Comparison of ENCODE assay signal across 8 cellular contexts in the genomic region with DNA sequence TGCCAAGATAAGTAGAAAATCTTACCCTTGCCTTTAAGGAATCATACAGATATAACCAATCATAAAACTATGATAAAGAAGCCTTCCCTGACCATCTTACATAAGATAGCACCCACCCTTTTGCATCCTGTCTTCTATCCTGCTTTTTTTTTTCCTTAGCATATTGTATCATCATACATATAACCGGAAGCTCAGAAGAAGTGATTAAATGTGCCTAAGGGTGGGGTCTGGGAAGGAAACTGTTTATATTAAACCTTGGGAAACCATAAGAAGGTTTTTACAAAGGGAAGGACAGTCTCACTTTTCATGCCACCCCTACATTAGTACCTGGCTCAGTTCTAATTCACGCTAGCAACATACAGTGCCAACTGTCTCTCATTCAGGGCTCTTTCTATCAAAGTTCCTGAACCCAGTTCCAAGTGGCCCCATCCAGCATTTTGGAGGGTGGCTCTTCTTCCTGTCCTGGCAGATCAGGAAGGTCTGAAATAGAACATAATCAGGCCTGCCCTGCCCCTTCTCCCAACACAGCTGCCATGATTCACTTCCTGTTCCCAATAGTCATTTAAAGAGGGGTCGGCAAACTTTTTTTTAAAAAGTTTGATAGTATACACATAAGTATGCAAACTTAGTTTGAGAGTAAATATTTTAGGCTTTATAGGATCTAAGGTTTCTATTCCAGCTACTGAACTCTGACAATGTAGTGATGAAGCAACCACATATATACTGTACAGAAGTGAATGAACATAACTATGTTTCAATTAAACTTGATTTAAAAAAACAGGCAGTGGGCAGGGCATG.
DNase-seq lines count a peak whose midpoint lies in the region; ATAC-seq and TF ChIP-seq lines count a peak whose summit lies in the region.
"Had no signal": no experiment of that assay in that cellular context is flagged by ENCODE, and none has a peak within 500 bp of the region (broad histone marks: within the 10 kb centered on the region; RNA-seq: fewer than 3 reads in every experiment).

No MANE protein-coding gene starts in this region.

- intact Hi-C loops in activated CD8-positive, alpha-beta T cell treated with anti-CD3 and anti-CD28 coated beads for 36 hours (cut with micrococcal nuclease) = no loop called here

- peaks cover 76% of the 10 kb centered on the region for H3K4me1 Mint-ChIP-seq in HFFc6 (ENCODE audit: low read depth)
- H3K4me1 Mint-ChIP-seq in activated CD8-positive, alpha-beta T cell treated with anti-CD3 and anti-CD28 coated beads for 36 hours (ENCODE audit: low read depth) = peaks cover 45% of the 10 kb centered on the region
- H3K4me1 Mint-ChIP-seq in glutamatergic neuron (ENCODE audit: low read depth, unreplicated experiment) = peaks cover 42% of the 10 kb centered on the region

- peaks cover 22% of the 10 kb centered on the region for H3K79me2 ChIP-seq in smooth muscle cell (ENCODE audit: low read depth)

- peaks cover 96% of the 10 kb centered on the region for H4K20me1 ChIP-seq in smooth muscle cell (ENCODE audit: low read depth)

- peaks cover 43% of the 10 kb centered on the region for H3K4me1 ChIP-seq in smooth muscle cell (ENCODE audit: low read depth)

- H3K9me3 Mint-ChIP-seq in HFFc6 = no peaks in the 10 kb centered on the region
- no peaks in the 10 kb centered on the region for H3K9me3 Mint-ChIP-seq in activated CD8-positive, alpha-beta T cell treated with anti-CD3 and anti-CD28 coated beads for 36 hours
- peaks cover 8% of the 10 kb centered on the region for H3K9me3 Mint-ChIP-seq in glutamatergic neuron (ENCODE audit: unreplicated experiment)

- H3K9me3 ChIP-seq in smooth muscle cell (replicated peaks; ENCODE audit: low read depth) = no peaks in the 10 kb centered on the region

- no peak for ATAC-seq in activated CD8-positive, alpha-beta T cell treated with anti-CD3 and anti-CD28 coated beads for 36 hours
- ATAC-seq: activated CD4-positive, CD25-positive, alpha-beta regulatory T cell treated with anti-CD3 and anti-CD28 coated beads, Interleukin-2, amount 50 U/mL, for 24 hours had no signal

- CTCF ChIA-PET in activated CD8-positive, alpha-beta T cell treated with anti-CD3 and anti-CD28 coated beads for 36 hours (lab: Charles Lee) = interaction anchor here (0.7 to 13.3 kb wide), 2 partner anchors 8 to 78 kb away, joined by 3 to 748 read pairs; no protein-coding TSS in a partner anchor

- POLR2A ChIA-PET in activated CD8-positive, alpha-beta T cell treated with anti-CD3 and anti-CD28 coated beads for 36 hours (lab: Charles Lee) = interaction anchor here (1.1 to 1.6 kb wide), 6 partner anchors 9 to 82 kb away, joined by 3 to 6 read pairs (median 4); no protein-coding TSS in a partner anchor

- TF ChIP-seq CTCF in HFFc6 (IDR thresholded peaks at IDR 0.05) = no peak
- no peak for TF ChIP-seq CTCF in activated CD8-positive, alpha-beta T cell treated with anti-CD3 and anti-CD28 coated beads for 36 hours (IDR thresholded peaks at IDR 0.05)
- TF ChIP-seq CTCF in glutamatergic neuron (IDR thresholded peaks at IDR 0.05; ENCODE audit: partially characterized antibody, unreplicated experiment) = no peak
- TF ChIP-seq CTCF in smooth muscle cell (IDR thresholded peaks at IDR 0.05; ENCODE audit: borderline replicate concordance, insufficient read depth, poor library complexity, severe bottlenecking) = no peak

- H2AFZ ChIP-seq in smooth muscle cell (ENCODE audit: low read depth) = no peak overlapping the region

- H3K4me3 Mint-ChIP-seq in HFFc6 (peak overlapping the region; percentile 74), glutamatergic neuron (ENCODE audit: unreplicated experiment) (peak overlapping the region; percentile 16)
- H3K4me3 Mint-ChIP-seq in activated CD8-positive, alpha-beta T cell treated with anti-CD3 and anti-CD28 coated beads for 36 hours = no peak overlapping the region

- peaks cover 33% of the 10 kb centered on the region for H3F3A ChIP-seq in smooth muscle cell (ENCODE audit: low read depth)

- no peaks in the 10 kb centered on the region for H3K36me3 ChIP-seq in smooth muscle cell (ENCODE audit: low read depth)

- peak overlapping the region; percentile 49 for H3K4me2 ChIP-seq in smooth muscle cell

- no peaks in the 10 kb centered on the region for H3K27me3 ChIP-seq in smooth muscle cell (ENCODE audit: low read depth)

- DNase-seq in HFFc6 (peak; percentile 57), glutamatergic neuron (no peak), smooth muscle cell (lab: John Stamatoyannopoulos, UW; ENCODE audit: unreplicated experiment) (no peak), NCI-H526 (lab: John Stamatoyannopoulos, UW) (no peak), islet precursor cell (no peak), NCI-H524 (lab: John Stamatoyannopoulos, UW) (no peak)
- no peak for DNase-seq in activated CD8-positive, alpha-beta T cell treated with anti-CD3 and anti-CD28 coated beads for 36 hours

- H3K4me3 ChIP-seq in smooth muscle cell = no peak overlapping the region

- H3K27ac ChIP-seq in smooth muscle cell (ENCODE audit: low read depth) = peak overlapping the region; percentile 87

- H3K27ac Mint-ChIP-seq in HFFc6 = peak overlapping the region; percentile 85
- H3K27ac Mint-ChIP-seq in activated CD8-positive, alpha-beta T cell treated with anti-CD3 and anti-CD28 coated beads for 36 hours = peak overlapping the region; percentile 6
- peak overlapping the region; percentile 40 for H3K27ac Mint-ChIP-seq in glutamatergic neuron (ENCODE audit: unreplicated experiment)

- WGBS in smooth muscle cell (ENCODE audit: low lambda C conversion rate) = 48% methylated on average over 3 of the region's 3 CpGs

- H3K27me3 Mint-ChIP-seq in HFFc6 (ENCODE audit: insufficient read depth) (peaks cover 1% of the 10 kb centered on the region; the same call in 1 of the 2 replicates), glutamatergic neuron (ENCODE audit: unreplicated experiment) (peaks cover 4% of the 10 kb centered on the region)
- H3K27me3 Mint-ChIP-seq in activated CD8-positive, alpha-beta T cell treated with anti-CD3 and anti-CD28 coated beads for 36 hours = no peaks in the 10 kb centered on the region

- peaks cover 5% of the 10 kb centered on the region; the same call in 1 of the 2 replicates for H3K36me3 Mint-ChIP-seq in HFFc6 (ENCODE audit: low read depth)
- H3K36me3 Mint-ChIP-seq in activated CD8-positive, alpha-beta T cell treated with anti-CD3 and anti-CD28 coated beads for 36 hours (ENCODE audit: low read depth) = peaks cover 7% of the 10 kb centered on the region
- no peaks in the 10 kb centered on the region for H3K36me3 Mint-ChIP-seq in glutamatergic neuron (ENCODE audit: unreplicated experiment)

- peak overlapping the region; percentile 58 for H3K9ac ChIP-seq in smooth muscle cell (ENCODE audit: low read depth)

Comparison
In these comparisons a context has a peak if more than half of its experiments do, and no peak if none do; other contexts are left out.
1. H3K27ac Mint-ChIP-seq: peak in every context shown above with its lines; median percentile 85 in HFFc6; 40 in glutamatergic neuron; 6 in activated CD8-positive, alpha-beta T cell treated with anti-CD3 and anti-CD28 coated beads for 36 hours.